1 cellular context compared by ENCODE assay signal in genomic region chr7:25952277-25953057, GRCh38.
A peak's percentile ranks its signal among the peaks of the same experiment; 100 is the strongest.
TF ChIP-seq lines count a peak whose summit lies in the region.

No MANE protein-coding gene starts in this region.

TF ChIP-seq in HepG2, 621 proteins besides CTCF, POLR2A, EP300 and RAD21 (continued from another document and continues in another):
- TF ChIP-seq ZNF362 (CRISPR knock-in tag; IDR thresholded peaks at IDR 0.05; ENCODE audit: borderline replicate concordance), result peak; percentile 62; the same call in 1 of the 2 replicates
- peak; percentile 79; the same call in 1 of the 2 replicates for TF ChIP-seq ZNF460 (CRISPR knock-in tag; IDR thresholded peaks at IDR 0.05; ENCODE audit: borderline replicate concordance)
- peak; percentile 85 for TF ChIP-seq YY1 (IDR thresholded peaks at IDR 0.05; ENCODE audit: insufficient read depth, insufficient replicate concordance, low read depth, low read length)
- TF ChIP-seq HMGA1 (CRISPR knock-in tag; conservative IDR thresholded peaks at IDR 0.05), result no peak
- TF ChIP-seq NONO (IDR thresholded peaks at IDR 0.05), result no peak
- peak; percentile 97 for TF ChIP-seq NONO (CRISPR knock-in tag; conservative IDR thresholded peaks at IDR 0.05)
- TF ChIP-seq RFXANK (CRISPR knock-in tag; IDR thresholded peaks at IDR 0.05), result no peak
- no peak for TF ChIP-seq ZNF776 (CRISPR knock-in tag; IDR thresholded peaks at IDR 0.05)
- TF ChIP-seq SRSF9 (IDR thresholded peaks at IDR 0.05; ENCODE audit: borderline replicate concordance, insufficient read depth, low read depth, low read length, poor library complexity, severe bottlenecking), result no peak
- no peak for TF ChIP-seq RFX5 (IDR thresholded peaks at IDR 0.05; ENCODE audit: low read depth, low read length)
- TF ChIP-seq TCF12 (IDR thresholded peaks at IDR 0.05), result no peak
- 0 out of 2 replicates have a peak, but pooled peaks have one; percentile 54 for TF ChIP-seq TCF12 (CRISPR knock-in tag; IDR thresholded peaks at IDR 0.05)
- TF ChIP-seq ZKSCAN5 (CRISPR knock-in tag; IDR thresholded peaks at IDR 0.05), result no peak
- no peak for TF ChIP-seq NFE2L1 (CRISPR knock-in tag; IDR thresholded peaks at IDR 0.05; ENCODE audit: borderline replicate concordance)
- TF ChIP-seq ZNF713 (CRISPR knock-in tag; IDR thresholded peaks at IDR 0.05), result no peak
- no peak for TF ChIP-seq ZNF253 (CRISPR knock-in tag; IDR thresholded peaks at IDR 0.05; ENCODE audit: borderline replicate concordance)
- peak; percentile 92 for TF ChIP-seq IRF2 (CRISPR knock-in tag; IDR thresholded peaks at IDR 0.05)
- no peak for TF ChIP-seq FIP1L1 (IDR thresholded peaks at IDR 0.05; ENCODE audit: borderline replicate concordance, insufficient read depth, low read depth, low read length)
- peak; percentile 68; the same call in 1 of the 2 replicates for TF ChIP-seq ZBTB2 (CRISPR knock-in tag; IDR thresholded peaks at IDR 0.05; ENCODE audit: low read depth)
- TF ChIP-seq GPN1 (CRISPR knock-in tag; IDR thresholded peaks at IDR 0.05; ENCODE audit: borderline replicate concordance), result no peak
- peak; percentile 92; the same call in 1 of the 2 replicates for TF ChIP-seq ZSCAN20 (CRISPR knock-in tag; IDR thresholded peaks at IDR 0.05; ENCODE audit: borderline replicate concordance)
- TF ChIP-seq CAMTA2 (CRISPR knock-in tag; IDR thresholded peaks at IDR 0.05; ENCODE audit: borderline replicate concordance), result no peak
- TF ChIP-seq SRF (IDR thresholded peaks at IDR 0.05; ENCODE audit: low read depth, low read length), result no peak
- no peak for TF ChIP-seq CENPBD1 (CRISPR knock-in tag; IDR thresholded peaks at IDR 0.05; ENCODE audit: borderline replicate concordance, low read depth)
- TF ChIP-seq HMGXB4 (CRISPR knock-in tag; IDR thresholded peaks at IDR 0.05; ENCODE audit: borderline replicate concordance in 1 of 2, low read depth in 1 of 2), result peak; percentile 65 to 76; a peak in 2 of 4 replicates
- TF ChIP-seq NFE2L2 (IDR thresholded peaks at IDR 0.05; ENCODE audit: low read length), result no peak
- TF ChIP-seq ZNF333 (CRISPR knock-in tag; IDR thresholded peaks at IDR 0.05; ENCODE audit: borderline replicate concordance), result 0 out of 2 replicates have a peak, but pooled peaks have one; percentile 36
- TF ChIP-seq ZNF563 (CRISPR knock-in tag; IDR thresholded peaks at IDR 0.05), result peak; percentile 61; the same call in 1 of the 2 replicates
- no peak for TF ChIP-seq NFRKB (IDR thresholded peaks at IDR 0.05)
- TF ChIP-seq PAXIP1 (CRISPR knock-in tag; conservative IDR thresholded peaks at IDR 0.05), result peak; percentile 97
- no peak for TF ChIP-seq ZNF207 (IDR thresholded peaks at IDR 0.05; ENCODE audit: borderline replicate concordance)
- no peak for TF ChIP-seq MBNL3 (CRISPR knock-in tag; conservative IDR thresholded peaks at IDR 0.05)
- TF ChIP-seq ISL2 (CRISPR knock-in tag; IDR thresholded peaks at IDR 0.05), result peak; percentile 95
- TF ChIP-seq STAG1 (CRISPR knock-in tag; IDR thresholded peaks at IDR 0.05), result 0 out of 2 replicates have a peak, but pooled peaks have one; percentile 24
- TF ChIP-seq MIER3 (CRISPR knock-in tag; IDR thresholded peaks at IDR 0.05; ENCODE audit: borderline replicate concordance), result peak; percentile 94; the same call in 1 of the 2 replicates
- TF ChIP-seq ZNF274 (CRISPR knock-in tag; IDR thresholded peaks at IDR 0.05), result 0 out of 2 replicates have a peak, but pooled peaks have one; percentile 36
- 0 out of 2 replicates have a peak, but pooled peaks have one; percentile 6 for TF ChIP-seq ZNF7 (CRISPR knock-in tag; IDR thresholded peaks at IDR 0.05)
- peak; percentile 93 for TF ChIP-seq ZMYM3 (CRISPR knock-in tag; IDR thresholded peaks at IDR 0.05)
- no peak for TF ChIP-seq RELA (CRISPR knock-in tag; IDR thresholded peaks at IDR 0.05)
- 0 out of 2 replicates have a peak, but pooled peaks have one; percentile 43 for TF ChIP-seq ZNF33A (CRISPR knock-in tag; IDR thresholded peaks at IDR 0.05; ENCODE audit: borderline replicate concordance)
- no peak for TF ChIP-seq MXD4 (CRISPR knock-in tag; IDR thresholded peaks at IDR 0.05)
- no peak for TF ChIP-seq ELF4 (CRISPR knock-in tag; IDR thresholded peaks at IDR 0.05; ENCODE audit: borderline replicate concordance)
- peak; percentile 85 for TF ChIP-seq ERF (CRISPR knock-in tag; IDR thresholded peaks at IDR 0.05)
- TF ChIP-seq ZBTB33 (CRISPR knock-in tag; IDR thresholded peaks at IDR 0.05), result peak; percentile 79
- TF ChIP-seq MTA3 (CRISPR knock-in tag; IDR thresholded peaks at IDR 0.05), result no peak
- no peak for TF ChIP-seq SIN3B (IDR thresholded peaks at IDR 0.05; ENCODE audit: low read length)
- 0 out of 2 replicates have a peak, but pooled peaks have one; percentile 50 for TF ChIP-seq ZNF136 (CRISPR knock-in tag; IDR thresholded peaks at IDR 0.05; ENCODE audit: low read depth)
- TF ChIP-seq HCFC1 (IDR thresholded peaks at IDR 0.05; ENCODE audit: low read depth, low read length), result no peak
- peak; percentile 38; the same call in 1 of the 2 replicates for TF ChIP-seq BATF2 (CRISPR knock-in tag; IDR thresholded peaks at IDR 0.05)
